8 cellular contexts compared by ENCODE assay signal in the genomic region with DNA sequence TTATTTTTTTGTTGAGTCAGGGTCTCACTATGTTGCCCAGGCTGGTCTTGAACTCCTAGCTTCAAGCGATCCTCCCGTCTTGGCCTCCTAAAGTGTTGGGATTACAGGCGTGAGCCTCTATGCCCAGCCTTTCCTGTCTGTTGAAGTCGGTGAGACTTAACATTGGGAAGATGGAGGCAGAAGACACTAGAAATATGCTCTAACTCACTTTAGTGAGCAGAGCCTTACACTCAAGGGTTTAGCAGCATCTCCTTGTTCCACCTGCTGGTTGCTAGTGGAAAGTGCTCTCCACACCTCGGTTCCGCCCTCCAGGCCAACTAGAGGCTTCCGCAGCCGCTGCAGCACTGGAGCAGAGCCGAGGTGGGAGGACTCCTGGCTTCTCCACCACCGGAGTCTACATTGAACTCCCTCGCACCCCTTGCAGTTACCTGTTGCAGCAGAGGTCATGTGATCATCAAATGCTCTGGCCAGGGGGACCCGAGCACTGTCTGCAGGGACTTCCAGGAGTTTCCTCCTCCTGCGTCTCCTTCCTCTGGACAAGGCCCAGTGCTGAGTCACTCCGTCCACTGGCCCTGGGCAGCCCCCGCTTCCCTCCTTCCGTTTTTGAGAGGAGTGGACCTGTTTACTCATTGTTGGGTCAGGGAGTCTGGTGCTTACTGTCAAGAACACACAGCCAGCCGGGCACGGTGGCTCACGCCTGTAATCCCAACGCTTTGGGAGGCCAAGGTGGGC.
DNase-seq lines count a peak whose midpoint lies in the region; ATAC-seq and TF ChIP-seq lines count a peak whose summit lies in the region.

No MANE protein-coding gene starts in this region.

- H3K4me3 ChIP-seq in GM12865 (ENCODE audit: low read depth, low read length), result no peak overlapping the region

- TF ChIP-seq CTCF in GM12865 (IDR thresholded peaks at IDR 0.05; ENCODE audit: insufficient read depth, low read depth, low read length, missing control alignments), result peak; percentile 91
- TF ChIP-seq CTCF in VCaP (conservative IDR thresholded peaks at IDR 0.05), result peak; percentile 86

- in situ Hi-C loops in T47D (cut with HindIII; ENCODE audit: low pct_unique_long_range_greater_than_20kb, low sequenced_read_pairs), result no loop called here

- DNase-seq in GM12865 (ENCODE audit: low read depth) (peak; percentile 96), NCI-H1105 treated with DMSO at 0.1 percent for 48 hours (lab: John Stamatoyannopoulos, UW) (peak; percentile 12), T47D (ENCODE audit: low read depth in 1 of 2, low spot score in 1 of 2) (peak; percentile 73 to 95), kidney glomerular epithelial cell (lab: John Stamatoyannopoulos, UW) (peak; percentile 75)
- peak in 3 of 4 experiments; percentile 40 to 62 (median 56) for DNase-seq in stimulated activated CD4-positive, alpha-beta T cell treated with anti-CD3 and anti-CD28 coated beads, Interleukin-1b, Interleukin-23, amount 100 ng/mL, for 24 hours (ENCODE audit: low read depth in 4 of 4, low spot score in 1 of 4)

- peak; percentile 76 for ATAC-seq in HG02588 (IDR thresholded peaks at IDR 0.05; ENCODE audit: unreplicated experiment)
- no peak for ATAC-seq in HG03039 (IDR thresholded peaks at IDR 0.05; ENCODE audit: unreplicated experiment)

- no peak overlapping the region for H3K27ac ChIP-seq in VCaP

Comparison
In these comparisons a context has a peak if more than half of its experiments do, and no peak if none do; other contexts are left out.
1. DNase-seq: peak in every context shown above with its lines; median percentile 96 in GM12865; 84 in T47D; 75 in kidney glomerular epithelial cell; 56 in stimulated activated CD4-positive, alpha-beta T cell treated with anti-CD3 and anti-CD28 coated beads, Interleukin-1b, Interleukin-23, amount 100 ng/mL, for 24 hours; 12 in NCI-H1105 treated with DMSO at 0.1 percent for 48 hours.